ENCODE assay signal across 13 cellular contexts in the genomic region with DNA sequence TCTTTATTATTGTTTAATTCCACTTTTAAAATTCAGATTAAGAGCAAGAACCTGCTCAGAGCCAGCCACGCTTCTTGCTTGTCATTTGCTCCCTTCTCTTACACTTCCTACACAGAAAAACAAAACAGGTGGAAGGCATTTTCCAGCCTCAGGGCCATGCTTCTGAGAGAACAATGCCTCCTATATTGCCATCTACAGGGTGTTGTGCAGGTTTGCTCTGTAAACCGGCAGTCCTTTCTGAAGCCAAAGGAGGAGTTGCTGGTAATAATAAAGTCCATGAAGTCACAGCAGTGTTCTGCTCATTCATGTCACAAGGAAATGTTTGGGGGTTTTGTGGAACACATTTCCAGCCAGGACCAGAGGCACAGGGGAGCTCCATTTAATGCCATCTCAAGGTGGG. TPM values are rescaled to one million over a fixed set of nuclear protein-coding genes. Genes with fewer than 3 reads are reported as not detected.
A peak's percentile ranks its signal among the peaks of the same experiment; 100 is the strongest.
DNase-seq lines count a peak whose midpoint lies in the region; ATAC-seq and TF ChIP-seq lines count a peak whose summit lies in the region.
"Had no signal": no experiment of that assay in that cellular context is flagged by ENCODE, and none has a peak within 500 bp of the region (broad histone marks: within the 10 kb centered on the region; RNA-seq: fewer than 3 reads in every experiment).

No MANE protein-coding gene starts in this region.

- peak overlapping the region in 1 of 2 donors; percentile 51 for H3K9ac ChIP-seq in colonic mucosa (ENCODE audit: low read depth in 2 of 2, low read length in 2 of 2)

- no peaks in the 10 kb centered on the region for H3K27me3 ChIP-seq in colonic mucosa
- H3K27me3 ChIP-seq: ascending aorta had no signal

- H3K9me3 Mint-ChIP-seq in nephron: peaks cover 3% of the 10 kb centered on the region

- peak overlapping the region; percentile 85 to 93 (median 93) for H3K27ac Mint-ChIP-seq in nephron

- intact Hi-C loops in colonic mucosa (cut with DNase I): no loop called here

- TF ChIP-seq CTCF in colonic mucosa (IDR thresholded peaks at IDR 0.05): peak; percentile 44
- TF ChIP-seq CTCF in nephron (IDR thresholded peaks at IDR 0.05; ENCODE audit: unreplicated experiment in 3 of 3): peak in 1 of 3 experiments; percentile 46
- TF ChIP-seq CTCF in GM20000 (IDR thresholded peaks at IDR 0.05; ENCODE audit: extremely low read depth, missing control alignments): no peak

- peak overlapping the region in 2 of 3 experiments; percentile 2 to 15 for H3K4me3 Mint-ChIP-seq in nephron

- H3K27ac ChIP-seq in colonic mucosa: peak overlapping the region; percentile 88
- H3K27ac ChIP-seq: epithelial cell of prostate had no signal

- H3K36me3 ChIP-seq in colonic mucosa: no peaks in the 10 kb centered on the region
- H3K36me3 ChIP-seq: ascending aorta had no signal

- peaks cover 26% of the 10 kb centered on the region for H3K4me1 Mint-ChIP-seq in nephron

- peak; percentile 47 for DNase-seq in DMS53 (lab: John Stamatoyannopoulos, UW)
- DNase-seq in HuH-7 (ENCODE audit: low spot score): peak; percentile 59
- DNase-seq in colonic mucosa: peak; percentile 38
- no peak for DNase-seq in amniotic stem cell (lab: John Stamatoyannopoulos, UW)
- DNase-seq in GM20000 (ENCODE audit: low spot score): no peak
- DNase-seq: activated CD8-positive, alpha-beta memory T cell treated with anti-CD3 and anti-CD28 coated beads, Interleukin-2, amount 50 U/mL, for 48 hours; NCI-H2107 had no signal

- no peaks in the 10 kb centered on the region for H3K27me3 Mint-ChIP-seq in nephron (ENCODE audit: low read depth)

- H3K9me3 ChIP-seq in colonic mucosa: no peaks in the 10 kb centered on the region
- H3K9me3 ChIP-seq: ascending aorta had no signal

- no peak overlapping the region for H3K4me3 ChIP-seq in colonic mucosa
- H3K4me3 ChIP-seq: ascending aorta had no signal

- ATAC-seq in GM21619 (IDR thresholded peaks at IDR 0.05; ENCODE audit: unreplicated experiment) (no peak), HG03108 (IDR thresholded peaks at IDR 0.05; ENCODE audit: unreplicated experiment) (no peak)

- peaks cover 3% of the 10 kb centered on the region for H3K4me1 ChIP-seq in colonic mucosa

- H3K36me3 Mint-ChIP-seq in nephron (ENCODE audit: low read depth): no peaks in the 10 kb centered on the region

RNA-seq across cellular contexts. Expression of a gene that starts 16.1 kb away (rescaled TPM):
- total RNA-seq in colonic mucosa: 10 to 100 TPM; 23.7 to 38.6 TPM
- total RNA-seq: myocyte had no signal

Comparison
In these comparisons a context has a peak if more than half of its experiments do, and no peak if none do; other contexts are left out.
1. DNase-seq: peak in DMS53 (single experiment), HuH-7 (single experiment) and colonic mucosa (single experiment); none in amniotic stem cell (single experiment) and GM20000 (single experiment).